Comparison of ENCODE assay signal across 8 cellular contexts in the genomic region with DNA sequence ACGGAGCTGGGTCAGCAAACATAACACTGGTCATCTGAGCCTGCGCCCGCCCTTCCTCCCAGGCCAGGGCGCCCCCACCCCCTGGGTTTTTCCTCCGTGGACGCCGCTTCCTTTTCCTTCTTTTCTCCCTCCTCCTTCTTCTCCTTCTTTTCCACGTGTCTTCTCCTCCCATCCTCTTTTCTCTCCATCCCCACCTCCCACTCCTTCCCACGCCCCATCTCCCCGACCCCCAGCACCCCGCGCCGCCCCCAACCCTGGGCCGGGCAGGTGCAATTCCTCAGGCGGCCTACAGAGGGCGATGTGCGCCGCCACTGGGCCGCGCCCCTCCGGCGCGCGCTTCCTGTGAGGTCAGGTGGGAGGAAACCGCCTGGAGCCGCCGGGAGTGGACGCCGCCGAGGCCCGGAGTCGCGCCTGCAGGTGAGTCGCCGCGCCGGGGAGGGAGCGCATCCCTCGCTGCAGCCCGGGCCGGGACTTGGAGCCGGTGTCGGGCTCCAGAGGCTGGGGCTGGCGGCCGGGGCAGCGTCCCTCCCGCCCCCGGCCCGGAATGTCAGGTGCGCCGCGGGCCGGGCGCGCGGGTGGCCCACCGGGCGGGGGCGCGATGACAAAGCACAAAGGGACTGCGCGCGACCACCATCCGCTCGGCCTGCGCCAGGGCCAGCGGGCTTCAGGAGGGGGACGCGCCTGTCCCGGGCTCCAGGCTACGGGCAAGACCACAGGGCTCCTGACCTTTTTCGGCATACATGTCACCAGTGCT. TPM values are rescaled to one million over a fixed set of nuclear protein-coding genes. Genes with fewer than 3 reads are reported as not detected.
A peak's percentile ranks its signal among the peaks of the same experiment; 100 is the strongest.
DNase-seq lines count a peak whose midpoint lies in the region; ATAC-seq and TF ChIP-seq lines count a peak whose summit lies in the region.

A gene with protein sequence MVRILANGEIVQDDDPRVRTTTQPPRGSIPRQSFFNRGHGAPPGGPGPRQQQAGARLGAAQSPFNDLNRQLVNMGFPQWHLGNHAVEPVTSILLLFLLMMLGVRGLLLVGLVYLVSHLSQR (plus strand): TSS at position 351 of the 754 bp plus-strand sequence. CDS start 1,497 bp downstream, outside the sequence.

- H3K36me3 Mint-ChIP-seq in activated naive CD4-positive, alpha-beta T cell treated with anti-CD3 and anti-CD28 coated beads, Interleukin-2, amount 50 U/mL, for 72 hours = no peaks in the 10 kb centered on the region

- TF ChIP-seq POLR2A in uterus (IDR thresholded peaks at IDR 0.05) = peak in 1 of 2 donors; percentile 34

- H3K27ac ChIP-seq in RWPE2 (ENCODE audit: poor library complexity, severe bottlenecking) (no peak within 1 kb of the TSS), left ventricle myocardium inferior (replicated peaks) (no peak within 1 kb of the TSS), uterus (peak within 1 kb of the TSS in 1 of 2 donors; percentile 18)

- H3K4me3 ChIP-seq in RWPE2 (ENCODE audit: severe bottlenecking) = peak within 1 kb of the TSS; percentile 91
- H3K4me3 ChIP-seq in left ventricle myocardium inferior = peak within 1 kb of the TSS; percentile 71
- H3K4me3 ChIP-seq in uterus = peak within 1 kb of the TSS; percentile 9 to 40

- H3K9me3 ChIP-seq in RWPE2 (ENCODE audit: severe bottlenecking) (no peaks in the 10 kb centered on the region), left ventricle myocardium inferior (replicated peaks) (no peaks in the 10 kb centered on the region), uterus (no peaks in the 10 kb centered on the region)

- in situ Hi-C loops in Caki2 (cut with HindIII; ENCODE audit: low pct_unique_long_range_greater_than_20kb, low sequenced_read_pairs) = no loop called here

- peak within 1 kb of the TSS in 1 of 2 donors; percentile 82 for H3K27ac Mint-ChIP-seq in activated naive CD4-positive, alpha-beta T cell treated with anti-CD3 and anti-CD28 coated beads, Interleukin-2, amount 50 U/mL, for 72 hours

- H3K27me3 ChIP-seq in RWPE2 (ENCODE audit: insufficient read depth, poor library complexity, severe bottlenecking) (no peaks in the 10 kb centered on the region), left ventricle myocardium inferior (ENCODE audit: low read depth) (peaks cover 35% of the 10 kb centered on the region), uterus (no peaks in the 10 kb centered on the region)

- H3K36me3 ChIP-seq in RWPE2 (ENCODE audit: low read depth) (no peaks in the 10 kb centered on the region), left ventricle myocardium inferior (no peaks in the 10 kb centered on the region), uterus (no peaks in the 10 kb centered on the region)

- TF ChIP-seq CTCF in RWPE2 (IDR thresholded peaks at IDR 0.05; ENCODE audit: poor library complexity, severe bottlenecking) (peak; percentile 99), left ventricle myocardium inferior (IDR thresholded peaks at IDR 0.05; ENCODE audit: borderline replicate concordance) (peak; percentile 98), uterus (IDR thresholded peaks at IDR 0.05) (peak; percentile 71 to 100 (median 82))

- peak; percentile 64 for DNase-seq in Caki2 (ENCODE audit: low read depth)
- no peak for DNase-seq in RWPE2 (ENCODE audit: low spot score)
- peak; percentile 86 to 88 for DNase-seq in activated naive CD4-positive, alpha-beta T cell treated with anti-CD3 and anti-CD28 coated beads, Interleukin-2, amount 50 U/mL, for 72 hours (ENCODE audit: low spot score in 2 of 2)
- DNase-seq in left ventricle myocardium inferior = peak; percentile 33
- peak; percentile 31 for DNase-seq in renal cortical epithelial cell (ENCODE audit: low read depth)
- DNase-seq in uterus = peak; percentile 47 to 55

- intact Hi-C loops in left ventricle myocardium inferior (cut with micrococcal nuclease) = loop anchor here (10.0 kb wide), 1 partner anchor 205 kb away; no protein-coding TSS in a partner anchor
- intact Hi-C loops in uterus (cut with DNase I; ENCODE audit: low total_unique reads) = loop anchor here (10.0 kb wide), 1 partner anchor 215 kb away; the partner anchor contains the start of gene TACR2

- peak; percentile 59 for ATAC-seq in HG02981 (IDR thresholded peaks at IDR 0.05; ENCODE audit: unreplicated experiment)
- ATAC-seq in RWPE2 (ENCODE audit: low read depth) = peak; percentile 94
- ATAC-seq in activated naive CD4-positive, alpha-beta T cell treated with anti-CD3 and anti-CD28 coated beads, Interleukin-2, amount 50 U/mL, for 72 hours = peak; percentile 94 to 97
- ATAC-seq in GM18498 (IDR thresholded peaks at IDR 0.05; ENCODE audit: unreplicated experiment) = no peak

- H3K4me1 ChIP-seq in RWPE2 (ENCODE audit: insufficient read depth, poor library complexity, severe bottlenecking) (no peaks in the 10 kb centered on the region), left ventricle myocardium inferior (peaks cover 16% of the 10 kb centered on the region), uterus (peaks cover 0 to 7% of the 10 kb centered on the region in 2 donors)

- H3K9me3 Mint-ChIP-seq in activated naive CD4-positive, alpha-beta T cell treated with anti-CD3 and anti-CD28 coated beads, Interleukin-2, amount 50 U/mL, for 72 hours = peaks cover 0 to 5% of the 10 kb centered on the region in 2 donors

RNA-seq across cellular contexts. Expression of the gene that starts here (rescaled TPM):
- 14.2 and 21.6 TPM in 2 replicates for total RNA-seq in Caki2 (2014; rRNA removed; shearing (Covaris generic); ENCODE audit: low replicate concordance)
- total RNA-seq in activated naive CD4-positive, alpha-beta T cell treated with anti-CD3 and anti-CD28 coated beads, Interleukin-2, amount 50 U/mL, for 72 hours = 10 to 100 TPM in 1 of 2 donors, 1 to 10 TPM in 1; 9.0 to 29.8 TPM
- total RNA-seq in left ventricle myocardium inferior = 5.3 TPM
- total RNA-seq in renal cortical epithelial cell = 2.3 and 2.9 TPM in 2 replicates
- 1 to 10 TPM in 1 of 4 donors, under 1 TPM in 1, not detected in 2; 0.35 to 5.4 TPM for total RNA-seq in uterus

Comparison
In these comparisons a context has a peak if more than half of its experiments do, and no peak if none do; other contexts are left out.
1. H3K4me3 ChIP-seq: peak in every context shown above with its lines; median percentile 91 in RWPE2; 71 in left ventricle myocardium inferior; 24 in uterus.